ENCODE assay signal across 9 cellular contexts in genomic region chr20:19947611-19948264, GRCh38.
DNase-seq lines count a peak whose midpoint lies in the region; ATAC-seq and TF ChIP-seq lines count a peak whose summit lies in the region.
"Had no signal": no experiment of that assay in that cellular context is flagged by ENCODE, and none has a peak within 500 bp of the region (broad histone marks: within the 10 kb centered on the region; RNA-seq: fewer than 3 reads in every experiment).

No MANE protein-coding gene starts in this region.

- H3K9me3 ChIP-seq in left ventricle myocardium inferior (replicated peaks) (no peaks in the 10 kb centered on the region), suprapubic skin (no peaks in the 10 kb centered on the region)

- H3K36me3 Mint-ChIP-seq in MCF 10A (ENCODE audit: insufficient read depth, unreplicated experiment): no peaks in the 10 kb centered on the region
- H3K36me3 Mint-ChIP-seq: CD4-positive, CD25-positive, alpha-beta regulatory T cell had no signal

- intact Hi-C loops in left ventricle myocardium inferior (cut with micrococcal nuclease): no loop called here
- intact Hi-C loops in Right ventricle myocardium superior (cut with DNase I): no loop called here
- intact Hi-C loops in MCF 10A (cut with micrococcal nuclease): no loop called here

- TF ChIP-seq CTCF in left ventricle myocardium inferior (IDR thresholded peaks at IDR 0.05; ENCODE audit: borderline replicate concordance) (no peak), MCF 10A (IDR thresholded peaks at IDR 0.05; ENCODE audit: unreplicated experiment) (no peak), suprapubic skin (IDR thresholded peaks at IDR 0.05) (no peak)

- H3K27me3 ChIP-seq in left ventricle myocardium inferior (ENCODE audit: low read depth) (no peaks in the 10 kb centered on the region), suprapubic skin (no peaks in the 10 kb centered on the region)

- BruUV-seq in MCF 10A (replicated peaks; lab: Mats Ljungman, UMichigan): no TSS peak

- no peak for DNase-seq in left ventricle myocardium inferior
- no peak for DNase-seq in Right ventricle myocardium superior
- peak; percentile 49 for DNase-seq in MCF 10A (ENCODE audit: unreplicated experiment)
- no peak for DNase-seq in suprapubic skin (ENCODE audit: low spot score in 2 of 2)
- no peak for DNase-seq in NCI-H2081 (lab: John Stamatoyannopoulos, UW)
- no peak for DNase-seq in DMS153 (lab: John Stamatoyannopoulos, UW)
- DNase-seq in stimulated activated CD4-positive, alpha-beta T cell treated with anti-CD3 and anti-CD28 coated beads, Interleukin-4, amount 100 ng/mL, for 1 hour: no peak
- DNase-seq: CD4-positive, CD25-positive, alpha-beta regulatory T cell had no signal

- CTCF ChIA-PET in MCF 10A (lab: Yijun Ruan, JAX): interaction anchor here (0.6 to 1.5 kb wide), 4 partner anchors 9 to 30 kb away, joined by 3 to 7 read pairs (median 3); no protein-coding TSS in a partner anchor

- no peak overlapping the region for H3K4me3 ChIP-seq in left ventricle myocardium inferior
- H3K4me3 ChIP-seq in suprapubic skin: no peak overlapping the region

- no peak overlapping the region for H3K4me3 Mint-ChIP-seq in MCF 10A (ENCODE audit: unreplicated experiment)
- H3K4me3 Mint-ChIP-seq: CD4-positive, CD25-positive, alpha-beta regulatory T cell had no signal

- no peak for ATAC-seq in Right ventricle myocardium superior (ENCODE audit: poor library complexity)
- peak; percentile 64 for ATAC-seq in HG03095 (IDR thresholded peaks at IDR 0.05; ENCODE audit: unreplicated experiment)

- H3K4me1 ChIP-seq in left ventricle myocardium inferior (peaks cover 82% of the 10 kb centered on the region), suprapubic skin (peaks cover 40% of the 10 kb centered on the region)

- H3K9me3 Mint-ChIP-seq in MCF 10A (ENCODE audit: unreplicated experiment): no peaks in the 10 kb centered on the region
- H3K9me3 Mint-ChIP-seq: CD4-positive, CD25-positive, alpha-beta regulatory T cell had no signal

- H3K36me3 ChIP-seq in left ventricle myocardium inferior (peaks cover 44% of the 10 kb centered on the region), suprapubic skin (peaks cover 7% of the 10 kb centered on the region)

- no peaks in the 10 kb centered on the region for H3K27me3 Mint-ChIP-seq in MCF 10A (ENCODE audit: insufficient read depth, unreplicated experiment)

- no peaks in the 10 kb centered on the region for H3K4me1 Mint-ChIP-seq in MCF 10A (ENCODE audit: insufficient read depth, unreplicated experiment)
- H3K4me1 Mint-ChIP-seq: CD4-positive, CD25-positive, alpha-beta regulatory T cell had no signal

- POLR2A ChIA-PET in MCF 10A (lab: Yijun Ruan, JAX): interaction anchor here (0.9 to 2.6 kb wide), 5 partner anchors 11 to 33 kb away, joined by 3 to 11 read pairs (median 4); no protein-coding TSS in a partner anchor

- WGBS in suprapubic skin: 66% methylated on average over 10 of the region's 10 CpGs

- no peak overlapping the region for H3K27ac Mint-ChIP-seq in MCF 10A (ENCODE audit: low read depth, unreplicated experiment)
- H3K27ac Mint-ChIP-seq: CD4-positive, CD25-positive, alpha-beta regulatory T cell had no signal

- peak overlapping the region; percentile 1 for H3K27ac ChIP-seq in left ventricle myocardium inferior (replicated peaks)
- H3K27ac ChIP-seq in suprapubic skin: peak overlapping the region; percentile 5

- TF ChIP-seq EP300 in suprapubic skin (IDR thresholded peaks at IDR 0.05): no peak

- TF ChIP-seq POLR2A in suprapubic skin (IDR thresholded peaks at IDR 0.05): no peak
